In the genomic region with DNA sequence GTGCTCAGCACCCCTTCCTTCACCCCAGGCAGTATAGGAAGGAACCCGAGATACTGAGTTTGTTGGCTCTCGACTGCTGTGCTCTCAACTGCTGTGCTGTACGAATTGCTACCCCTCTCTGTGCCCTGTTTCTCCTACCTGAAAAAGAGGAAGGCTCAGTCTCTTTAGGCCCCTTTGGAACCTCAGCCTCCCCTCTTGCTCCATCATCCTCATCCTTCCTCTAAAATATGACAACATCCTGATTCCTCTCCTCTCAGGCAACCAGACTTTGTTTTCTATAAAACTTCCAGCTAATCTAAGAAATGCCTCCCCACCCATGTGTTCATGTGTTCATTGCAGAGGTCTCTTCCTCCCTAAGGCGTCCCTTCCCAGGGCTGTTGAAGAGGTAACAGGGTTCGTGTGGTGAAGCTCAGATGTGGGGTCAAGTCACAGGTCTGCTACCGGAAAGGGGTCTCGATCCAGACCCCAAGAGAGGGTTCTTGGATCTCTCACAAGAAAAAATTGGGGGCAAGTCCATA, we compare ENCODE assay signal across 1 cellular context.
A peak's percentile ranks its signal among the peaks of the same experiment; 100 is the strongest.
TF ChIP-seq lines count a peak whose summit lies in the region.

No MANE protein-coding gene starts in this region.

TF ChIP-seq in K562, 482 proteins besides CTCF, POLR2A, EP300 and RAD21 (continued from another document and continues in another):
- TF ChIP-seq ZNF24 (IDR thresholded peaks at IDR 0.05) (no peak), ADNP (tag; IDR thresholded peaks at IDR 0.05) (no peak), PRMT5 (CRISPR knock-in tag; IDR thresholded peaks at IDR 0.05) (no peak), NCOA4 (IDR thresholded peaks at IDR 0.05; ENCODE audit: partially characterized antibody) (no peak), FIP1L1 (IDR thresholded peaks at IDR 0.05; ENCODE audit: low read depth, low read length, poor library complexity, severe bottlenecking) (no peak), WHSC1 (IDR thresholded peaks at IDR 0.05; ENCODE audit: low read length) (no peak), HDGF (IDR thresholded peaks at IDR 0.05) (peak; percentile 20; the same call in 1 of the 2 replicates), ZNF766 (CRISPR knock-in tag; conservative IDR thresholded peaks at IDR 0.05) (no peak), ZBTB17 (CRISPR knock-in tag; IDR thresholded peaks at IDR 0.05) (peak; percentile 23; the same call in 1 of the 2 replicates), CREM (IDR thresholded peaks at IDR 0.05; ENCODE audit: low read depth) (no peak), ARHGAP35 (IDR thresholded peaks at IDR 0.05; ENCODE audit: partially characterized antibody) (no peak), BRCA1 (IDR thresholded peaks at IDR 0.05) (no peak), BRCA1 (CRISPR knock-in tag; IDR thresholded peaks at IDR 0.05) (no peak), TCFL5 (CRISPR knock-in tag; conservative IDR thresholded peaks at IDR 0.05) (peak; percentile 35; the same call in 1 of the 2 replicates), ZC3H11A (IDR thresholded peaks at IDR 0.05; ENCODE audit: low read depth, low read length) (no peak), ZNF282 (CRISPR knock-in tag; IDR thresholded peaks at IDR 0.05) (no peak), SREBF1 (IDR thresholded peaks at IDR 0.05; ENCODE audit: borderline replicate concordance, low read depth, low read length) (no peak), SRSF7 (optimal IDR thresholded peaks at IDR 0.05; ENCODE audit: low read depth, low read length) (no peak), HDAC6 (IDR thresholded peaks at IDR 0.05; ENCODE audit: low read depth, low read length) (no peak), ZNF408 (CRISPR knock-in tag; IDR thresholded peaks at IDR 0.05; ENCODE audit: low read depth) (no peak), SMAD4 (CRISPR knock-in tag; conservative IDR thresholded peaks at IDR 0.05) (peak; percentile 29), DACH1 (IDR thresholded peaks at IDR 0.05; ENCODE audit: partially characterized antibody) (no peak), SMAD1 (IDR thresholded peaks at IDR 0.05; ENCODE audit: low read depth, low read length, partially characterized antibody) (no peak), FOXJ3 (CRISPR knock-in tag; IDR thresholded peaks at IDR 0.05) (no peak), SMARCE1 (IDR thresholded peaks at IDR 0.05) (no peak), SRF (CRISPR knock-in tag; IDR thresholded peaks at IDR 0.05) (no peak), ZNF124 (CRISPR knock-in tag; IDR thresholded peaks at IDR 0.05) (no peak), FOXK2 (conservative IDR thresholded peaks at IDR 0.05 in 1 of 2, IDR thresholded peaks at IDR 0.05 in 1 of 2; ENCODE audit: low read depth in 2 of 2) (0 out of 4 replicates have a peak, but pooled peaks of 1 of the 2 experiments have one; percentile 39), THRAP3 (IDR thresholded peaks at IDR 0.05; ENCODE audit: borderline replicate concordance) (no peak), CXXC5 (CRISPR knock-in tag; IDR thresholded peaks at IDR 0.05) (0 out of 2 replicates have a peak, but pooled peaks have one; percentile 14), CBFB (CRISPR knock-in tag; IDR thresholded peaks at IDR 0.05) (no peak), RBFOX2 (IDR thresholded peaks at IDR 0.05; ENCODE audit: low read depth, low read length) (no peak), ZNF77 (CRISPR knock-in tag; IDR thresholded peaks at IDR 0.05) (no peak), ZNF146 (CRISPR knock-in tag; IDR thresholded peaks at IDR 0.05; ENCODE audit: unreplicated experiment) (no peak), NCOA1 (IDR thresholded peaks at IDR 0.05; ENCODE audit: low read depth) (no peak), SPI1 (IDR thresholded peaks at IDR 0.05; ENCODE audit: borderline replicate concordance, low read depth, low read length) (peak; percentile 69; the same call in 1 of the 2 replicates), DNMT1 (IDR thresholded peaks at IDR 0.05) (no peak), ARID2 (IDR thresholded peaks at IDR 0.05) (0 out of 2 replicates have a peak, but pooled peaks have one; percentile 15), L3MBTL2 (IDR thresholded peaks at IDR 0.05) (no peak)
- TF ChIP-seq, protein P1, sequence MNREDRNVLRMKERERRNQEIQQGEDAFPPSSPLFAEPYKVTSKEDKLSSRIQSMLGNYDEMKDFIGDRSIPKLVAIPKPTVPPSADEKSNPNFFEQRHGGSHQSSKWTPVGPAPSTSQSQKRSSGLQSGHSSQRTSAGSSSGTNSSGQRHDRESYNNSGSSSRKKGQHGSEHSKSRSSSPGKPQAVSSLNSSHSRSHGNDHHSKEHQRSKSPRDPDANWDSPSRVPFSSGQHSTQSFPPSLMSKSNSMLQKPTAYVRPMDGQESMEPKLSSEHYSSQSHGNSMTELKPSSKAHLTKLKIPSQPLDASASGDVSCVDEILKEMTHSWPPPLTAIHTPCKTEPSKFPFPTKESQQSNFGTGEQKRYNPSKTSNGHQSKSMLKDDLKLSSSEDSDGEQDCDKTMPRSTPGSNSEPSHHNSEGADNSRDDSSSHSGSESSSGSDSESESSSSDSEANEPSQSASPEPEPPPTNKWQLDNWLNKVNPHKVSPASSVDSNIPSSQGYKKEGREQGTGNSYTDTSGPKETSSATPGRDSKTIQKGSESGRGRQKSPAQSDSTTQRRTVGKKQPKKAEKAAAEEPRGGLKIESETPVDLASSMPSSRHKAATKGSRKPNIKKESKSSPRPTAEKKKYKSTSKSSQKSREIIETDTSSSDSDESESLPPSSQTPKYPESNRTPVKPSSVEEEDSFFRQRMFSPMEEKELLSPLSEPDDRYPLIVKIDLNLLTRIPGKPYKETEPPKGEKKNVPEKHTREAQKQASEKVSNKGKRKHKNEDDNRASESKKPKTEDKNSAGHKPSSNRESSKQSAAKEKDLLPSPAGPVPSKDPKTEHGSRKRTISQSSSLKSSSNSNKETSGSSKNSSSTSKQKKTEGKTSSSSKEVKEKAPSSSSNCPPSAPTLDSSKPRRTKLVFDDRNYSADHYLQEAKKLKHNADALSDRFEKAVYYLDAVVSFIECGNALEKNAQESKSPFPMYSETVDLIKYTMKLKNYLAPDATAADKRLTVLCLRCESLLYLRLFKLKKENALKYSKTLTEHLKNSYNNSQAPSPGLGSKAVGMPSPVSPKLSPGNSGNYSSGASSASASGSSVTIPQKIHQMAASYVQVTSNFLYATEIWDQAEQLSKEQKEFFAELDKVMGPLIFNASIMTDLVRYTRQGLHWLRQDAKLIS (CRISPR knock-in tag; IDR thresholded peaks at IDR 0.05) = no peak
- TF ChIP-seq, protein P2, sequence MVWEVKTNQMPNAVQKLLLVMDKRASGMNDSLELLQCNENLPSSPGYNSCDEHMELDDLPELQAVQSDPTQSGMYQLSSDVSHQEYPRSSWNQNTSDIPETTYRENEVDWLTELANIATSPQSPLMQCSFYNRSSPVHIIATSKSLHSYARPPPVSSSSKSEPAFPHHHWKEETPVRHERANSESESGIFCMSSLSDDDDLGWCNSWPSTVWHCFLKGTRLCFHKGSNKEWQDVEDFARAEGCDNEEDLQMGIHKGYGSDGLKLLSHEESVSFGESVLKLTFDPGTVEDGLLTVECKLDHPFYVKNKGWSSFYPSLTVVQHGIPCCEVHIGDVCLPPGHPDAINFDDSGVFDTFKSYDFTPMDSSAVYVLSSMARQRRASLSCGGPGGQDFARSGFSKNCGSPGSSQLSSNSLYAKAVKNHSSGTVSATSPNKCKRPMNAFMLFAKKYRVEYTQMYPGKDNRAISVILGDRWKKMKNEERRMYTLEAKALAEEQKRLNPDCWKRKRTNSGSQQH (CRISPR knock-in tag; IDR thresholded peaks at IDR 0.05) = 0 out of 2 replicates have a peak, but pooled peaks have one; percentile 50
- TF ChIP-seq, protein P3, sequence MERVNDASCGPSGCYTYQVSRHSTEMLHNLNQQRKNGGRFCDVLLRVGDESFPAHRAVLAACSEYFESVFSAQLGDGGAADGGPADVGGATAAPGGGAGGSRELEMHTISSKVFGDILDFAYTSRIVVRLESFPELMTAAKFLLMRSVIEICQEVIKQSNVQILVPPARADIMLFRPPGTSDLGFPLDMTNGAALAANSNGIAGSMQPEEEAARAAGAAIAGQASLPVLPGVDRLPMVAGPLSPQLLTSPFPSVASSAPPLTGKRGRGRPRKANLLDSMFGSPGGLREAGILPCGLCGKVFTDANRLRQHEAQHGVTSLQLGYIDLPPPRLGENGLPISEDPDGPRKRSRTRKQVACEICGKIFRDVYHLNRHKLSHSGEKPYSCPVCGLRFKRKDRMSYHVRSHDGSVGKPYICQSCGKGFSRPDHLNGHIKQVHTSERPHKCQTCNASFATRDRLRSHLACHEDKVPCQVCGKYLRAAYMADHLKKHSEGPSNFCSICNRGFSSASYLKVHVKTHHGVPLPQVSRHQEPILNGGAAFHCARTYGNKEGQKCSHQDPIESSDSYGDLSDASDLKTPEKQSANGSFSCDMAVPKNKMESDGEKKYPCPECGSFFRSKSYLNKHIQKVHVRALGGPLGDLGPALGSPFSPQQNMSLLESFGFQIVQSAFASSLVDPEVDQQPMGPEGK (CRISPR knock-in tag; IDR thresholded peaks at IDR 0.05; ENCODE audit: borderline replicate concordance) = 0 out of 2 replicates have a peak, but pooled peaks have one; percentile 8
- TF ChIP-seq, protein P4, sequence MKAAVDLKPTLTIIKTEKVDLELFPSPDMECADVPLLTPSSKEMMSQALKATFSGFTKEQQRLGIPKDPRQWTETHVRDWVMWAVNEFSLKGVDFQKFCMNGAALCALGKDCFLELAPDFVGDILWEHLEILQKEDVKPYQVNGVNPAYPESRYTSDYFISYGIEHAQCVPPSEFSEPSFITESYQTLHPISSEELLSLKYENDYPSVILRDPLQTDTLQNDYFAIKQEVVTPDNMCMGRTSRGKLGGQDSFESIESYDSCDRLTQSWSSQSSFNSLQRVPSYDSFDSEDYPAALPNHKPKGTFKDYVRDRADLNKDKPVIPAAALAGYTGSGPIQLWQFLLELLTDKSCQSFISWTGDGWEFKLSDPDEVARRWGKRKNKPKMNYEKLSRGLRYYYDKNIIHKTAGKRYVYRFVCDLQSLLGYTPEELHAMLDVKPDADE (conservative IDR thresholded peaks at IDR 0.05; ENCODE audit: control insufficient read depth, low read depth, low read length) = no peak
- TF ChIP-seq, protein P5, sequence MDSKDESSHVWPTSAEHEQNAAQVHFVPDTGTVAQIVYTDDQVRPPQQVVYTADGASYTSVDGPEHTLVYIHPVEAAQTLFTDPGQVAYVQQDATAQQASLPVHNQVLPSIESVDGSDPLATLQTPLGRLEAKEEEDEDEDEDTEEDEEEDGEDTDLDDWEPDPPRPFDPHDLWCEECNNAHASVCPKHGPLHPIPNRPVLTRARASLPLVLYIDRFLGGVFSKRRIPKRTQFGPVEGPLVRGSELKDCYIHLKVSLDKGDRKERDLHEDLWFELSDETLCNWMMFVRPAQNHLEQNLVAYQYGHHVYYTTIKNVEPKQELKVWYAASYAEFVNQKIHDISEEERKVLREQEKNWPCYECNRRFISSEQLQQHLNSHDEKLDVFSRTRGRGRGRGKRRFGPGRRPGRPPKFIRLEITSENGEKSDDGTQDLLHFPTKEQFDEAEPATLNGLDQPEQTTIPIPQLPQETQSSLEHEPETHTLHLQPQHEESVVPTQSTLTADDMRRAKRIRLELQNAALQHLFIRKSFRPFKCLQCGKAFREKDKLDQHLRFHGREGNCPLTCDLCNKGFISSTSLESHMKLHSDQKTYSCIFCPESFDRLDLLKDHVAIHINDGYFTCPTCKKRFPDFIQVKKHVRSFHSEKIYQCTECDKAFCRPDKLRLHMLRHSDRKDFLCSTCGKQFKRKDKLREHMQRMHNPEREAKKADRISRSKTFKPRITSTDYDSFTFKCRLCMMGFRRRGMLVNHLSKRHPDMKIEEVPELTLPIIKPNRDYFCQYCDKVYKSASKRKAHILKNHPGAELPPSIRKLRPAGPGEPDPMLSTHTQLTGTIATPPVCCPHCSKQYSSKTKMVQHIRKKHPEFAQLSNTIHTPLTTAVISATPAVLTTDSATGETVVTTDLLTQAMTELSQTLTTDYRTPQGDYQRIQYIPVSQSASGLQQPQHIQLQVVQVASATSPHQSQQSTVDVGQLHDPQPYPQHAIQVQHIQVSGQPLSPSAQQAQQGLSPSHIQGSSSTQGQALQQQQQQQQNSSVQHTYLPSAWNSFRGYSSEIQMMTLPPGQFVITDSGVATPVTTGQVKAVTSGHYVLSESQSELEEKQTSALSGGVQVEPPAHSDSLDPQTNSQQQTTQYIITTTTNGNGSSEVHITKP (IDR thresholded peaks at IDR 0.05; ENCODE audit: partially characterized antibody) = peak; percentile 26
- TF ChIP-seq, protein P6, sequence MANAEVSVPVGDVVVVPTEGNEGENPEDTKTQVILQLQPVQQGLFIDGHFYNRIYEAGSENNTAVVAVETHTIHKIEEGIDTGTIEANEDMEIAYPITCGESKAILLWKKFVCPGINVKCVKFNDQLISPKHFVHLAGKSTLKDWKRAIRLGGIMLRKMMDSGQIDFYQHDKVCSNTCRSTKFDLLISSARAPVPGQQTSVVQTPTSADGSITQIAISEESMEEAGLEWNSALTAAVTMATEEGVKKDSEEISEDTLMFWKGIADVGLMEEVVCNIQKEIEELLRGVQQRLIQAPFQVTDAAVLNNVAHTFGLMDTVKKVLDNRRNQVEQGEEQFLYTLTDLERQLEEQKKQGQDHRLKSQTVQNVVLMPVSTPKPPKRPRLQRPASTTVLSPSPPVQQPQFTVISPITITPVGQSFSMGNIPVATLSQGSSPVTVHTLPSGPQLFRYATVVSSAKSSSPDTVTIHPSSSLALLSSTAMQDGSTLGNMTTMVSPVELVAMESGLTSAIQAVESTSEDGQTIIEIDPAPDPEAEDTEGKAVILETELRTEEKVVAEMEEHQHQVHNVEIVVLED (CRISPR knock-in tag; IDR thresholded peaks at IDR 0.05) = no peak
- TF ChIP-seq, protein P7, sequence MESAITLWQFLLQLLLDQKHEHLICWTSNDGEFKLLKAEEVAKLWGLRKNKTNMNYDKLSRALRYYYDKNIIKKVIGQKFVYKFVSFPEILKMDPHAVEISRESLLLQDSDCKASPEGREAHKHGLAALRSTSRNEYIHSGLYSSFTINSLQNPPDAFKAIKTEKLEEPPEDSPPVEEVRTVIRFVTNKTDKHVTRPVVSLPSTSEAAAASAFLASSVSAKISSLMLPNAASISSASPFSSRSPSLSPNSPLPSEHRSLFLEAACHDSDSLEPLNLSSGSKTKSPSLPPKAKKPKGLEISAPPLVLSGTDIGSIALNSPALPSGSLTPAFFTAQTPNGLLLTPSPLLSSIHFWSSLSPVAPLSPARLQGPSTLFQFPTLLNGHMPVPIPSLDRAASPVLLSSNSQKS (CRISPR knock-in tag; IDR thresholded peaks at IDR 0.05) = no peak
- TF ChIP-seq, protein P8, sequence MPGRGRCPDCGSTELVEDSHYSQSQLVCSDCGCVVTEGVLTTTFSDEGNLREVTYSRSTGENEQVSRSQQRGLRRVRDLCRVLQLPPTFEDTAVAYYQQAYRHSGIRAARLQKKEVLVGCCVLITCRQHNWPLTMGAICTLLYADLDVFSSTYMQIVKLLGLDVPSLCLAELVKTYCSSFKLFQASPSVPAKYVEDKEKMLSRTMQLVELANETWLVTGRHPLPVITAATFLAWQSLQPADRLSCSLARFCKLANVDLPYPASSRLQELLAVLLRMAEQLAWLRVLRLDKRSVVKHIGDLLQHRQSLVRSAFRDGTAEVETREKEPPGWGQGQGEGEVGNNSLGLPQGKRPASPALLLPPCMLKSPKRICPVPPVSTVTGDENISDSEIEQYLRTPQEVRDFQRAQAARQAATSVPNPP (IDR thresholded peaks at IDR 0.05; ENCODE audit: borderline replicate concordance, insufficient read depth, insufficient read length) = no peak
